ENCODE assay signal across 11 cellular contexts in the genomic region with DNA sequence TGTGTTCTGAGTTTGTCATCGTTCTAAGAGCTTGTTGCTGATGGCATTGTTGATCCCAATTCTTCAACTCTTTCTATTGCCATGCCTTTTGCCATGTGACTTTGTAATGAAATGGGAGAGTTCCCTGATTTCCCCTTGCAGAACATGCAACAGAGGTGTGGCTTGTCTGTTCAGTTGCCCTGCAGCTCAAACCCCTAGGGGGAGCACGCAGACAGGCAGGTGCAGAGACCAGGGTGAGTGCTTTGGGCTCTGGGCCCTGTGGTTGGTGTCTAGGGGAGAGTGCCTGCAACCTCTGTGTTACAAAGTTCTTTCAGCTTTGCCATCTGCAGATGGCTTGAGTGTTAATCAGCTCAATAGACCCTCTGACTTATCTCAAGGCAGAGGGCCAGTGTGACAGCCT.
DNase-seq lines count a peak whose midpoint lies in the region; ATAC-seq and TF ChIP-seq lines count a peak whose summit lies in the region.
"Had no signal": no experiment of that assay in that cellular context is flagged by ENCODE, and none has a peak within 500 bp of the region (broad histone marks: within the 10 kb centered on the region; RNA-seq: fewer than 3 reads in every experiment).

No MANE protein-coding gene starts in this region.

- H3K27ac ChIP-seq in suprapubic skin = no peak overlapping the region
- H3K27ac ChIP-seq: coronary artery had no signal

- TF ChIP-seq EP300 in suprapubic skin (IDR thresholded peaks at IDR 0.05) = no peak

- H3K27ac Mint-ChIP-seq in Calu3 (ENCODE audit: unreplicated experiment) = no peak overlapping the region
- no peak overlapping the region for H3K27ac Mint-ChIP-seq in natural killer cell
- H3K27ac Mint-ChIP-seq: naive thymus-derived CD4-positive, alpha-beta T cell; stimulated activated naive CD8-positive, alpha-beta T cell treated with anti-CD3 and anti-CD28 coated beads, Interleukin-15, Interleukin-2, amounts not matched to agents 100 ng/mL and 50 ng/mL, for 24 hours had no signal

- no peaks in the 10 kb centered on the region for H3K4me1 ChIP-seq in suprapubic skin

- no peaks in the 10 kb centered on the region for H3K36me3 Mint-ChIP-seq in Calu3 (ENCODE audit: insufficient read depth, unreplicated experiment)
- H3K36me3 Mint-ChIP-seq in natural killer cell = no peaks in the 10 kb centered on the region
- H3K36me3 Mint-ChIP-seq: naive thymus-derived CD4-positive, alpha-beta T cell had no signal

- ATAC-seq in GM18868 (IDR thresholded peaks at IDR 0.05; ENCODE audit: unreplicated experiment) (peak; percentile 86), HG03135 (IDR thresholded peaks at IDR 0.05; ENCODE audit: unreplicated experiment) (no peak), natural killer cell (no peak)
- ATAC-seq: naive thymus-derived CD4-positive, alpha-beta T cell had no signal

- H3K36me3 ChIP-seq in suprapubic skin = no peaks in the 10 kb centered on the region

- no peak overlapping the region for H3K4me3 Mint-ChIP-seq in Calu3 (ENCODE audit: low read depth, unreplicated experiment)
- no peak overlapping the region for H3K4me3 Mint-ChIP-seq in natural killer cell
- H3K4me3 Mint-ChIP-seq: naive thymus-derived CD4-positive, alpha-beta T cell; stimulated activated naive CD8-positive, alpha-beta T cell treated with anti-CD3 and anti-CD28 coated beads, Interleukin-15, Interleukin-2, amounts not matched to agents 100 ng/mL and 50 ng/mL, for 24 hours had no signal

- peak; percentile 36 for DNase-seq in Calu3
- peak; percentile 56 for DNase-seq in NCI-H69 (lab: John Stamatoyannopoulos, UW)
- DNase-seq in erythroblast (lab: John Stamatoyannopoulos, UW) = peak; percentile 27 to 37
- no peak for DNase-seq in GM19240 (ENCODE audit: insufficient read length, low spot score)
- DNase-seq in suprapubic skin (ENCODE audit: low spot score in 2 of 2) = no peak
- DNase-seq in natural killer cell = no peak

- intact Hi-C loops in Calu3 (cut with micrococcal nuclease; ENCODE audit: unreplicated experiment) (no loop called here), natural killer cell (cut with micrococcal nuclease) (no loop called here)

- no peaks in the 10 kb centered on the region for H3K27me3 Mint-ChIP-seq in Calu3 (ENCODE audit: unreplicated experiment)
- H3K27me3 Mint-ChIP-seq in natural killer cell (ENCODE audit: low read depth in 2 of 2) = no peaks in the 10 kb centered on the region
- H3K27me3 Mint-ChIP-seq: naive thymus-derived CD4-positive, alpha-beta T cell; stimulated activated naive CD8-positive, alpha-beta T cell treated with anti-CD3 and anti-CD28 coated beads, Interleukin-15, Interleukin-2, amounts not matched to agents 100 ng/mL and 50 ng/mL, for 24 hours had no signal

- no peak overlapping the region for H3K4me3 ChIP-seq in suprapubic skin
- H3K4me3 ChIP-seq: coronary artery had no signal

- TF ChIP-seq CTCF in Calu3 (IDR thresholded peaks at IDR 0.05; ENCODE audit: unreplicated experiment) (no peak), suprapubic skin (IDR thresholded peaks at IDR 0.05) (no peak), natural killer cell (IDR thresholded peaks at IDR 0.05) (no peak)

- no peaks in the 10 kb centered on the region for H3K27me3 ChIP-seq in suprapubic skin

- no TSS peak for BruUV-seq in Calu3 (replicated peaks; lab: Mats Ljungman, UMichigan)

- H3K9me3 Mint-ChIP-seq in Calu3 (ENCODE audit: low read depth, unreplicated experiment) = no peaks in the 10 kb centered on the region
- peaks cover 0 to 3% of the 10 kb centered on the region in 2 donors for H3K9me3 Mint-ChIP-seq in natural killer cell
- H3K9me3 Mint-ChIP-seq: stimulated activated naive CD8-positive, alpha-beta T cell treated with anti-CD3 and anti-CD28 coated beads, Interleukin-15, Interleukin-2, amounts not matched to agents 100 ng/mL and 50 ng/mL, for 24 hours had no signal

- no peaks in the 10 kb centered on the region for H3K9me3 ChIP-seq in suprapubic skin

- WGBS in suprapubic skin = 45% methylated on average over 2 of the region's 2 CpGs

- TF ChIP-seq POLR2A in erythroblast (IDR thresholded peaks at IDR 0.05; ENCODE audit: low read length) (no peak), suprapubic skin (IDR thresholded peaks at IDR 0.05) (no peak)

- no peaks in the 10 kb centered on the region for H3K4me1 Mint-ChIP-seq in Calu3 (ENCODE audit: low read depth, unreplicated experiment)
- H3K4me1 Mint-ChIP-seq in natural killer cell = no peaks in the 10 kb centered on the region
- H3K4me1 Mint-ChIP-seq: naive thymus-derived CD4-positive, alpha-beta T cell had no signal

- CTCF ChIA-PET in Calu3 (lab: Charles Lee) = no interaction called here

Comparison
In these comparisons a context has a peak if more than half of its experiments do, and no peak if none do; other contexts are left out.
1. DNase-seq: peak in Calu3 (single experiment), NCI-H69 (single experiment) and erythroblast (2 of 2); none in GM19240 (single experiment), suprapubic skin (0 of 2) and natural killer cell (single experiment).